17 cellular contexts compared by ENCODE assay signal in genomic region chr7:149241695-149242094, GRCh38. TPM values are rescaled to one million over a fixed set of nuclear protein-coding genes. Genes with fewer than 3 reads are reported as not detected.
DNase-seq lines count a peak whose midpoint lies in the region; ATAC-seq and TF ChIP-seq lines count a peak whose summit lies in the region.
"Had no signal": no experiment of that assay in that cellular context is flagged by ENCODE, and none has a peak within 500 bp of the region (broad histone marks: within the 10 kb centered on the region; RNA-seq: fewer than 3 reads in every experiment).

No MANE protein-coding gene starts in this region.

- no peak for ATAC-seq in activated T-cell treated with anti-CD3 and anti-CD28 coated beads, Interleukin-2, amount 50 U/mL, for 72 hours (replicated peaks in 1 of 2)
- ATAC-seq in T-helper 17 cell (no peak), HG03354 (IDR thresholded peaks at IDR 0.05; ENCODE audit: poor library complexity, severe bottlenecking, unreplicated experiment) (no peak)
- ATAC-seq in effector memory CD8-positive, alpha-beta T cell (replicated peaks): no peak
- ATAC-seq: stimulated activated naive B cell treated with anti-CD40 and anti-IgM and Interleukin-4, amounts not matched to agents 10 μg/mL and 1 μg/mL and 100 μg/mL, for 72 hours had no signal

- no peaks in the 10 kb centered on the region for H3K9me3 ChIP-seq in T-helper 17 cell (ENCODE audit: control insufficient read depth, low read length, poor library complexity, severe bottlenecking)

- no peak for DNase-seq in activated T-cell treated with anti-CD3 and anti-CD28 coated beads, Interleukin-2, amount 50 U/mL, for 72 hours
- no peak for DNase-seq in activated T-cell treated with anti-CD3 and anti-CD28 coated beads, Interleukin-2, amount 50 U/mL, for 48 hours
- DNase-seq in T-helper 17 cell: no peak
- no peak for DNase-seq in effector memory CD8-positive, alpha-beta T cell
- DNase-seq in osteocyte (ENCODE audit: extremely low spot score, unreplicated experiment): no peak
- DNase-seq in KG1 (lab: John Stamatoyannopoulos, UW): no peak
- DNase-seq in NCI-H69 (lab: John Stamatoyannopoulos, UW): no peak
- DNase-seq: ACHN; activated CD4-positive, CD25-positive, alpha-beta regulatory T cell treated with anti-CD3 and anti-CD28 coated beads, Interleukin-2, amount 50 U/mL, for 72 hours; anterior cingulate cortex; DMS79 treated with DMSO at 0.1 percent for 48 hours; effector memory CD4-positive, alpha-beta T cell; NCI-H526 treated with DMSO at 0.1 percent for 48 hours; SIG-M5; stimulated activated naive B cell treated with anti-CD40 and anti-IgM and Interleukin-4, amounts not matched to agents 10 μg/mL and 1 μg/mL and 100 μg/mL, for 72 hours had no signal

- peaks cover 3% of the 10 kb centered on the region for H3K27me3 Mint-ChIP-seq in activated T-cell treated with anti-CD3 and anti-CD28 coated beads, Interleukin-2, amount 50 U/mL, for 72 hours (ENCODE audit: low read depth)
- H3K27me3 Mint-ChIP-seq in T-helper 17 cell (peaks cover 7% of the 10 kb centered on the region), osteocyte (ENCODE audit: unreplicated experiment) (no peaks in the 10 kb centered on the region)
- H3K27me3 Mint-ChIP-seq in effector memory CD8-positive, alpha-beta T cell: peaks cover 0 to 2% of the 10 kb centered on the region in 2 donors
- H3K27me3 Mint-ChIP-seq: stimulated activated naive B cell treated with anti-CD40 and anti-IgM and Interleukin-4, amounts not matched to agents 10 μg/mL and 1 μg/mL and 100 μg/mL, for 72 hours had no signal

- peak overlapping the region; percentile 48 for H3K27ac Mint-ChIP-seq in activated T-cell treated with anti-CD3 and anti-CD28 coated beads, Interleukin-2, amount 50 U/mL, for 72 hours
- no peak overlapping the region for H3K27ac Mint-ChIP-seq in T-helper 17 cell
- H3K27ac Mint-ChIP-seq in effector memory CD8-positive, alpha-beta T cell: no peak overlapping the region
- H3K27ac Mint-ChIP-seq in osteocyte (ENCODE audit: unreplicated experiment): no peak overlapping the region
- H3K27ac Mint-ChIP-seq: CD14-positive monocyte had no signal

- peaks cover 62% of the 10 kb centered on the region for H3K4me1 Mint-ChIP-seq in activated T-cell treated with anti-CD3 and anti-CD28 coated beads, Interleukin-2, amount 50 U/mL, for 72 hours (ENCODE audit: low read depth)
- H3K4me1 Mint-ChIP-seq in T-helper 17 cell: peaks cover 25% of the 10 kb centered on the region
- peaks cover 29 to 40% of the 10 kb centered on the region in 2 donors for H3K4me1 Mint-ChIP-seq in effector memory CD8-positive, alpha-beta T cell (ENCODE audit: low read depth in 2 of 2)
- H3K4me1 Mint-ChIP-seq in osteocyte (ENCODE audit: unreplicated experiment): peaks cover 27% of the 10 kb centered on the region

- peaks cover 0 to 5% of the 10 kb centered on the region in 2 donors for H3K9me3 Mint-ChIP-seq in activated T-cell treated with anti-CD3 and anti-CD28 coated beads, Interleukin-2, amount 50 U/mL, for 72 hours
- H3K9me3 Mint-ChIP-seq in effector memory CD8-positive, alpha-beta T cell: no peaks in the 10 kb centered on the region
- H3K9me3 Mint-ChIP-seq in osteocyte (ENCODE audit: unreplicated experiment): peaks cover 7% of the 10 kb centered on the region

- H3K36me3 Mint-ChIP-seq in activated T-cell treated with anti-CD3 and anti-CD28 coated beads, Interleukin-2, amount 50 U/mL, for 72 hours (ENCODE audit: insufficient read depth in 2 of 2): peaks cover 14 to 25% of the 10 kb centered on the region in 2 donors
- H3K36me3 Mint-ChIP-seq in T-helper 17 cell (ENCODE audit: low read depth): no peaks in the 10 kb centered on the region
- H3K36me3 Mint-ChIP-seq in effector memory CD8-positive, alpha-beta T cell (ENCODE audit: insufficient read depth): no peaks in the 10 kb centered on the region
- H3K36me3 Mint-ChIP-seq in osteocyte (ENCODE audit: unreplicated experiment): peaks cover 14% of the 10 kb centered on the region

- TF ChIP-seq CTCF in osteocyte (IDR thresholded peaks at IDR 0.05): no peak

- H3K4me3 Mint-ChIP-seq in activated T-cell treated with anti-CD3 and anti-CD28 coated beads, Interleukin-2, amount 50 U/mL, for 72 hours: peak overlapping the region; percentile 81 to 93
- H3K4me3 Mint-ChIP-seq in T-helper 17 cell (peak overlapping the region; percentile 41), osteocyte (ENCODE audit: unreplicated experiment) (peak overlapping the region; percentile 32)
- peak overlapping the region; percentile 40 to 90 for H3K4me3 Mint-ChIP-seq in effector memory CD8-positive, alpha-beta T cell
- H3K4me3 Mint-ChIP-seq: CD14-positive monocyte had no signal

RNA-seq across cellular contexts. Expression of gene ZNF212, which starts 2.2 kb away (rescaled TPM):
- total RNA-seq in activated T-cell treated with anti-CD3 and anti-CD28 coated beads, Interleukin-2, amount 50 U/mL, for 72 hours: 10 to 100 TPM; 18.7 to 28.0 TPM
- total RNA-seq in T-helper 17 cell (10 to 100 TPM; 12.1 to 15.3 TPM), osteocyte (11.9 and 13.0 TPM in 2 replicates)

RNA-seq across cellular contexts. Expression of gene ZNF783, which starts 20.3 kb away (rescaled TPM):
- 10 to 100 TPM; 28.4 to 32.4 TPM for total RNA-seq in activated T-cell treated with anti-CD3 and anti-CD28 coated beads, Interleukin-2, amount 50 U/mL, for 72 hours
- 10 to 100 TPM; 29.0 to 31.4 TPM for total RNA-seq in T-helper 17 cell
- total RNA-seq in osteocyte: 25.4 and 26.0 TPM in 2 replicates

RNA-seq across cellular contexts. Expression of gene ZNF282, which starts 46.3 kb away (rescaled TPM):
- 100 to 1,000 TPM in 1 of 2 donors, 10 to 100 TPM in 1; 59.5 to 161 TPM for total RNA-seq in activated T-cell treated with anti-CD3 and anti-CD28 coated beads, Interleukin-2, amount 50 U/mL, for 72 hours
- total RNA-seq in T-helper 17 cell: 10 to 100 TPM; 14.6 to 24.4 TPM
- total RNA-seq in osteocyte: 29.8 and 31.3 TPM in 2 replicates

Comparison
In these comparisons a context has a peak if more than half of its experiments do, and no peak if none do; other contexts are left out.
1. H3K4me3 Mint-ChIP-seq: peak in every context shown above with its lines; median percentile 87 in activated T-cell treated with anti-CD3 and anti-CD28 coated beads, Interleukin-2, amount 50 U/mL, for 72 hours; 65 in effector memory CD8-positive, alpha-beta T cell; 41 in T-helper 17 cell; 32 in osteocyte.